In the genomic region with DNA sequence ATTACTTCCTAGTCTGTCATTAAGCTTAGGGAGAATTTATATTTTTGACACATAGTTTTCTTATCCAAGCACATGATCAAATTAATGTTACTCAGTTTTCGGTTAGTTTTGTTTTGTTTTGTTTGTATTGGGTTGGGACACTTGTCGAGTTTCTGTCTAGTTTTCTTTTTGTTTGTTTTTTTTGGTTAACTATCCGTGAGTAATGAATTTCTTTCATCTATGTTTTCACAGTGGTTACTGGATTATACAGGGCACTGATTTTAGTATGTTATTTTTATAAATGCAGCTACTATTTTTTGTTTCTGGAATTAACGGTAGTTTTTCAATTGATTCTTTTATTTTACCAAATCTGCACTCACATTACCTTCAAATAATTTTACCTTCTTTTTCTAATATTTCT, we compare ENCODE assay signal across 21 cellular contexts. TPM values are rescaled to one million over a fixed set of nuclear protein-coding genes. Genes with fewer than 3 reads are reported as not detected.
DNase-seq lines count a peak whose midpoint lies in the region; ATAC-seq, FAIRE-seq and TF ChIP-seq lines count a peak whose summit lies in the region.
"Had no signal": no experiment of that assay in that cellular context is flagged by ENCODE, and none has a peak within 500 bp of the region (broad histone marks: within the 10 kb centered on the region; RNA-seq: fewer than 3 reads in every experiment).

No MANE protein-coding gene starts in this region.

- no peak overlapping the region for H3K4me3 ChIP-seq in HEK293 (ENCODE audit: low read depth, low read length)
- no peak overlapping the region for H3K4me3 ChIP-seq in CD4-positive, alpha-beta memory T cell (ENCODE audit: low read length in 2 of 2)
- H3K4me3 ChIP-seq in mucosa of descending colon: no peak overlapping the region
- H3K4me3 ChIP-seq: BLaER1 had no signal

- H3K4me1 ChIP-seq in HEK293 (ENCODE audit: control insufficient read depth, insufficient read depth, low read length) (0 out of 2 replicates have a peak, but pooled peaks cover 5% of the 10 kb centered on the region), mucosa of descending colon (ENCODE audit: low read depth) (no peaks in the 10 kb centered on the region)
- H3K4me1 ChIP-seq in CD4-positive, alpha-beta memory T cell (ENCODE audit: insufficient read depth, low read length): no peaks in the 10 kb centered on the region
- H3K4me1 ChIP-seq: BLaER1 had no signal

- TF ChIP-seq CTCF in HEK293 (tag by site-specific recombination; IDR thresholded peaks at IDR 0.05) (no peak), GM10266 (IDR thresholded peaks at IDR 0.05; ENCODE audit: control insufficient read depth, insufficient read depth, low read depth, missing control alignments) (no peak), mucosa of descending colon (IDR thresholded peaks at IDR 0.05) (no peak)

- intact Hi-C loops in CD4-positive, alpha-beta memory T cell (cut with micrococcal nuclease): no loop called here
- intact Hi-C loops in mucosa of descending colon (cut with DNase I, micrococcal nuclease): no loop called here

- H3K9me3 Mint-ChIP-seq in activated T-cell treated with anti-CD3 and anti-CD28 coated beads, Interleukin-2, amount 50 U/mL, for 72 hours: no peaks in the 10 kb centered on the region
- peaks cover 0 to 5% (median 0%) of the 10 kb centered on the region in 8 donors for H3K9me3 Mint-ChIP-seq in CD4-positive, alpha-beta memory T cell

- H3K4me1 Mint-ChIP-seq in activated T-cell treated with anti-CD3 and anti-CD28 coated beads, Interleukin-2, amount 50 U/mL, for 72 hours (ENCODE audit: low read depth): no peaks in the 10 kb centered on the region
- H3K4me1 Mint-ChIP-seq in CD4-positive, alpha-beta memory T cell: peaks cover 0 to 1% (median 0%) of the 10 kb centered on the region in 4 donors
- H3K4me1 Mint-ChIP-seq: IgD-negative memory B cell had no signal

- H3K4me3 Mint-ChIP-seq in activated T-cell treated with anti-CD3 and anti-CD28 coated beads, Interleukin-2, amount 50 U/mL, for 72 hours: peak overlapping the region in 1 of 2 donors; percentile 22
- no peak overlapping the region for H3K4me3 Mint-ChIP-seq in CD4-positive, alpha-beta memory T cell
- H3K4me3 Mint-ChIP-seq: IgD-negative memory B cell had no signal

- H3K9me3 ChIP-seq in HEK293 (ENCODE audit: control insufficient read depth, insufficient read depth, low read depth, low read length) (no peaks in the 10 kb centered on the region), mucosa of descending colon (no peaks in the 10 kb centered on the region)
- H3K9me3 ChIP-seq in CD4-positive, alpha-beta memory T cell (ENCODE audit: control insufficient read depth in 1 of 2, low read length in 2 of 2): no peaks in the 10 kb centered on the region
- H3K9me3 ChIP-seq: BLaER1 had no signal

- no peaks in the 10 kb centered on the region for H3K36me3 ChIP-seq in HEK293 (ENCODE audit: control insufficient read depth in 2 of 2, insufficient read depth in 1 of 2, low read length in 2 of 2)
- no peaks in the 10 kb centered on the region for H3K36me3 ChIP-seq in CD4-positive, alpha-beta memory T cell (ENCODE audit: insufficient read depth, low read length)
- no peaks in the 10 kb centered on the region for H3K36me3 ChIP-seq in mucosa of descending colon (ENCODE audit: low read depth)
- H3K36me3 ChIP-seq: BLaER1 had no signal

- peak; percentile 18 for FAIRE-seq in endometrium (lab: Jason Lieb, UNC)
- FAIRE-seq: H54 had no signal

- H3K27me3 ChIP-seq in CD4-positive, alpha-beta memory T cell (ENCODE audit: insufficient read depth, low read length): no peaks in the 10 kb centered on the region
- H3K27me3 ChIP-seq: BLaER1 had no signal

- H3K27me3 Mint-ChIP-seq in activated T-cell treated with anti-CD3 and anti-CD28 coated beads, Interleukin-2, amount 50 U/mL, for 72 hours (ENCODE audit: low read depth): no peaks in the 10 kb centered on the region
- peaks cover 0 to 3% of the 10 kb centered on the region in 2 donors for H3K27me3 Mint-ChIP-seq in CD4-positive, alpha-beta memory T cell

- CTCF ChIA-PET in HEK293 (lab: Yijun Ruan, JAX): interaction anchor here (0.6 to 1.5 kb wide), 3 partner anchors 16 to 1172 kb away, joined by 3 to 4 read pairs (median 4); no protein-coding TSS in a partner anchor
- CTCF ChIA-PET in CD4-positive, alpha-beta memory T cell (lab: Charles Lee; ENCODE audit: partially characterized antibody): interaction anchor here (2.1 kb wide), 1 partner anchor 15 kb away, joined by 13 read pairs; no protein-coding TSS in a partner anchor

- DNase-seq in activated T-cell treated with anti-CD3 and anti-CD28 coated beads, Interleukin-2, amount 50 U/mL, for 72 hours: no peak
- no peak for DNase-seq in activated T-cell treated with anti-CD3 and anti-CD28 coated beads, Interleukin-2, amount 50 U/mL, for 48 hours
- DNase-seq in renal cortical epithelial cell (ENCODE audit: low read depth) (peak; percentile 28), GM10266 (ENCODE audit: extremely low spot score) (no peak), mucosa of descending colon (no peak)
- no peak for DNase-seq in CD4-positive, alpha-beta memory T cell
- DNase-seq: EL, Kasumi-1, MV-4-11, NCI-H1436, NCI-H2029, NCI-H510A, NCI-H774 had no signal

- ATAC-seq in activated T-cell treated with anti-CD3 and anti-CD28 coated beads, Interleukin-2, amount 50 U/mL, for 72 hours (replicated peaks in 1 of 2): no peak
- no peak for ATAC-seq in mucosa of descending colon

- POLR2A ChIA-PET in HEK293 (lab: Yijun Ruan, JAX): no interaction called here
- POLR2A ChIA-PET in CD4-positive, alpha-beta memory T cell (lab: Charles Lee; ENCODE audit: partially characterized antibody): interaction anchor here (1.4 kb wide), 1 partner anchor 38 kb away, joined by 4 read pairs; no protein-coding TSS in a partner anchor

- no peaks in the 10 kb centered on the region for H3K36me3 Mint-ChIP-seq in activated T-cell treated with anti-CD3 and anti-CD28 coated beads, Interleukin-2, amount 50 U/mL, for 72 hours (ENCODE audit: insufficient read depth in 2 of 2)
- H3K36me3 Mint-ChIP-seq in CD4-positive, alpha-beta memory T cell: no peaks in the 10 kb centered on the region

- peak overlapping the region; percentile 82 for H3K27ac Mint-ChIP-seq in activated T-cell treated with anti-CD3 and anti-CD28 coated beads, Interleukin-2, amount 50 U/mL, for 72 hours
- no peak overlapping the region for H3K27ac Mint-ChIP-seq in CD4-positive, alpha-beta memory T cell
- H3K27ac Mint-ChIP-seq: IgD-negative memory B cell had no signal

- no peak overlapping the region for H3K27ac ChIP-seq in HEK293 (ENCODE audit: extremely low read depth, low read depth, low read length)
- no peak overlapping the region for H3K27ac ChIP-seq in CD4-positive, alpha-beta memory T cell (ENCODE audit: low read depth, low read length)
- H3K27ac ChIP-seq: BLaER1 had no signal

TF ChIP-seq in HEK293, 187 proteins besides CTCF, POLR2A, EP300 and RAD21 (continues in another document):
- TF ChIP-seq MZF1 (tag by site-specific recombination; IDR thresholded peaks at IDR 0.05; ENCODE audit: borderline replicate concordance): no peak
- TF ChIP-seq TCF7L2 (IDR thresholded peaks at IDR 0.05; ENCODE audit: borderline replicate concordance, low read depth, low read length): peak; percentile 77
- TF ChIP-seq ZNF621 (tag by site-specific recombination; IDR thresholded peaks at IDR 0.05): 0 out of 2 replicates have a peak, but pooled peaks have one; percentile 43
- TF ChIP-seq, protein P1, sequence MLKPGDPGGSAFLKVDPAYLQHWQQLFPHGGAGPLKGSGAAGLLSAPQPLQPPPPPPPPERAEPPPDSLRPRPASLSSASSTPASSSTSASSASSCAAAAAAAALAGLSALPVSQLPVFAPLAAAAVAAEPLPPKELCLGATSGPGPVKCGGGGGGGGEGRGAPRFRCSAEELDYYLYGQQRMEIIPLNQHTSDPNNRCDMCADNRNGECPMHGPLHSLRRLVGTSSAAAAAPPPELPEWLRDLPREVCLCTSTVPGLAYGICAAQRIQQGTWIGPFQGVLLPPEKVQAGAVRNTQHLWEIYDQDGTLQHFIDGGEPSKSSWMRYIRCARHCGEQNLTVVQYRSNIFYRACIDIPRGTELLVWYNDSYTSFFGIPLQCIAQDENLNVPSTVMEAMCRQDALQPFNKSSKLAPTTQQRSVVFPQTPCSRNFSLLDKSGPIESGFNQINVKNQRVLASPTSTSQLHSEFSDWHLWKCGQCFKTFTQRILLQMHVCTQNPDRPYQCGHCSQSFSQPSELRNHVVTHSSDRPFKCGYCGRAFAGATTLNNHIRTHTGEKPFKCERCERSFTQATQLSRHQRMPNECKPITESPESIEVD (tag by site-specific recombination; IDR thresholded peaks at IDR 0.05): peak; percentile 81
- TF ChIP-seq ZBTB21 (tag by site-specific recombination; IDR thresholded peaks at IDR 0.05): no peak
- no peak for TF ChIP-seq ZNF768 (tag by site-specific recombination; IDR thresholded peaks at IDR 0.05)
- peak; percentile 92 for TF ChIP-seq WT1 (tag by site-specific recombination; IDR thresholded peaks at IDR 0.05)
- TF ChIP-seq, protein P2, sequence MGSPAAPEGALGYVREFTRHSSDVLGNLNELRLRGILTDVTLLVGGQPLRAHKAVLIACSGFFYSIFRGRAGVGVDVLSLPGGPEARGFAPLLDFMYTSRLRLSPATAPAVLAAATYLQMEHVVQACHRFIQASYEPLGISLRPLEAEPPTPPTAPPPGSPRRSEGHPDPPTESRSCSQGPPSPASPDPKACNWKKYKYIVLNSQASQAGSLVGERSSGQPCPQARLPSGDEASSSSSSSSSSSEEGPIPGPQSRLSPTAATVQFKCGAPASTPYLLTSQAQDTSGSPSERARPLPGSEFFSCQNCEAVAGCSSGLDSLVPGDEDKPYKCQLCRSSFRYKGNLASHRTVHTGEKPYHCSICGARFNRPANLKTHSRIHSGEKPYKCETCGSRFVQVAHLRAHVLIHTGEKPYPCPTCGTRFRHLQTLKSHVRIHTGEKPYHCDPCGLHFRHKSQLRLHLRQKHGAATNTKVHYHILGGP (tag by site-specific recombination; IDR thresholded peaks at IDR 0.05): peak; percentile 93
- no peak for TF ChIP-seq ZNF335 (tag by site-specific recombination; conservative IDR thresholded peaks at IDR 0.05)

RNA-seq across cellular contexts. Expression of gene KLRF1, which starts 2.7 kb away (rescaled TPM):
- under 1 TPM; 0.29 to 0.72 TPM for total RNA-seq in activated T-cell treated with anti-CD3 and anti-CD28 coated beads, Interleukin-2, amount 50 U/mL, for 72 hours
- total RNA-seq in renal cortical epithelial cell (0.15 and 1.4 TPM in 2 replicates), mucosa of descending colon (under 1 TPM; 0.55 to 0.73 (median 0.58) TPM)
- under 1 TPM; 0.28 to 0.49 TPM for total RNA-seq in CD4-positive, alpha-beta memory T cell
- 1 to 10 TPM in 1 of 2 donors, under 1 TPM in 1; 0.30 to 1.1 TPM for polyA plus RNA-seq in CD4-positive, alpha-beta memory T cell
- total RNA-seq: A172, HT1080, SK-MEL-5 had no signal

RNA-seq across cellular contexts. Expression of gene CLEC2B, which starts 39.2 kb away (rescaled TPM):
- 10 to 100 TPM; 28.0 to 29.5 TPM for total RNA-seq in activated T-cell treated with anti-CD3 and anti-CD28 coated beads, Interleukin-2, amount 50 U/mL, for 72 hours
- total RNA-seq in renal cortical epithelial cell (0.10 and 0.52 TPM in 2 replicates), mucosa of descending colon (1 to 10 TPM; 3.5 to 7.3 (median 6.5) TPM)
- total RNA-seq in CD4-positive, alpha-beta memory T cell: 10 to 100 TPM; 72.5 to 74.6 TPM
- 10 to 100 TPM; 42.2 to 79.8 TPM for polyA plus RNA-seq in CD4-positive, alpha-beta memory T cell

RNA-seq across cellular contexts. Expression of gene KLRF2, which starts 51.3 kb away (rescaled TPM):
- total RNA-seq in activated T-cell treated with anti-CD3 and anti-CD28 coated beads, Interleukin-2, amount 50 U/mL, for 72 hours: not detected
- not detected in 2 replicates for total RNA-seq in renal cortical epithelial cell
- total RNA-seq in CD4-positive, alpha-beta memory T cell: not detected
- not detected for polyA plus RNA-seq in CD4-positive, alpha-beta memory T cell
- total RNA-seq in mucosa of descending colon: under 1 TPM in 1 of 3 donors, not detected in 2; 0.43 TPM
- total RNA-seq: A172, HT1080, SK-MEL-5 had no signal
- polyA plus RNA-seq: IgD-negative memory B cell had no signal
